9 cellular contexts compared by ENCODE assay signal in genomic region chr15:20505926-20506658, GRCh38. TPM values are rescaled to one million over a fixed set of nuclear protein-coding genes. Genes with fewer than 3 reads are reported as not detected.
"Had no signal": no experiment of that assay in that cellular context is flagged by ENCODE, and none has a peak within 500 bp of the region (broad histone marks: within the 10 kb centered on the region; RNA-seq: fewer than 3 reads in every experiment).

No MANE protein-coding gene starts in this region.

RNA-seq across cellular contexts. Expression of gene GOLGA6L6, which starts 35.5 kb away (rescaled TPM):
- total RNA-seq: activated CD4-positive, alpha-beta T cell treated with anti-CD3 and anti-CD28 coated beads, Interleukin-2, amount 10 ng/mL, durations not matched to agents 7 days and 5 days; activated naive CD8-positive, alpha-beta T cell treated with anti-CD3 and anti-CD28 coated beads, Interleukin-2, amount 10 ng/mL, durations not matched to agents 7 days and 5 days; activated T-helper 17 cell treated with anti-CD3 and anti-CD28 coated beads, Interleukin-2, amount 50 U/mL, for 72 hours; ascending aorta; cardiac muscle cell; K562; M059J; PC-3; Right ventricle myocardium inferior had no signal
